Comparison of ENCODE assay signal across 8 cellular contexts in genomic region chr19:18322318-18322758, GRCh38. TPM values are rescaled to one million over a fixed set of nuclear protein-coding genes. Genes with fewer than 3 reads are reported as not detected.
DNase-seq lines count a peak whose midpoint lies in the region; ATAC-seq, FAIRE-seq and TF ChIP-seq lines count a peak whose summit lies in the region.

No MANE protein-coding gene starts in this region.

- POLR2A ChIA-PET in BJ (lab: Charles Lee) = interaction anchor here (0.7 to 1.3 kb wide), 6 partner anchors 17 to 47 kb away, joined by 3 to 16 read pairs (median 6); partner anchors contain the start of gene JUND

- H3K9ac ChIP-seq in iPS-15b (ENCODE audit: low read depth, low read length) (peak overlapping the region; percentile 94), smooth muscle cell (ENCODE audit: low read depth) (peak overlapping the region; percentile 68)

- no peaks in the 10 kb centered on the region for H4K20me1 ChIP-seq in smooth muscle cell (ENCODE audit: low read depth)

- TF ChIP-seq POLR2A in adrenal gland (IDR thresholded peaks at IDR 0.05) = no peak

- H3K79me2 ChIP-seq in smooth muscle cell (ENCODE audit: low read depth) = peaks cover 36% of the 10 kb centered on the region

- no peak overlapping the region for H2AFZ ChIP-seq in smooth muscle cell (ENCODE audit: low read depth)

- no peak for DNase-seq in BJ (ENCODE audit: low read depth)
- no peak for DNase-seq in GM18507 (ENCODE audit: extremely low spot score, insufficient read length, low read depth)
- DNase-seq in NCI-H69 (lab: John Stamatoyannopoulos, UW) = peak; percentile 69
- DNase-seq in adrenal gland = peak in 4 of 7 donors; percentile 50 to 75 (median 58)
- no peak for DNase-seq in smooth muscle cell (lab: John Stamatoyannopoulos, UW; ENCODE audit: unreplicated experiment)
- DNase-seq in NCI-H2196 (lab: John Stamatoyannopoulos, UW; ENCODE audit: unreplicated experiment) = no peak

- WGBS in adrenal gland, 4 donors = 0 to 4% (median 2%) methylated on average over 7 of the region's 7 CpGs
- 6% methylated on average over 7 of the region's 7 CpGs for WGBS in smooth muscle cell (ENCODE audit: low lambda C conversion rate)

- no peak for ATAC-seq in GM21423 (IDR thresholded peaks at IDR 0.05; ENCODE audit: unreplicated experiment)

- no peaks in the 10 kb centered on the region; the same call in 1 of the 2 replicates for H3K36me3 ChIP-seq in BJ (ENCODE audit: control insufficient read depth, insufficient read depth, low read length)
- H3K36me3 ChIP-seq in adrenal gland (replicated peaks in 1 of 2) = no peaks in the 10 kb centered on the region
- peaks cover 13% of the 10 kb centered on the region for H3K36me3 ChIP-seq in iPS-15b (ENCODE audit: control insufficient read depth, insufficient read depth, low read length)
- no peaks in the 10 kb centered on the region for H3K36me3 ChIP-seq in smooth muscle cell (ENCODE audit: low read depth)

- H3K4me2 ChIP-seq in smooth muscle cell = peak overlapping the region; percentile 97

- H3K27ac ChIP-seq in adrenal gland = peak overlapping the region; percentile 83 to 98 (median 92)
- H3K27ac ChIP-seq in smooth muscle cell (ENCODE audit: low read depth) = peak overlapping the region; percentile 65

- peaks cover 43 to 60% of the 10 kb centered on the region in 2 donors for H3K4me1 ChIP-seq in adrenal gland (replicated peaks in 1 of 2)
- H3K4me1 ChIP-seq in iPS-15b (ENCODE audit: control insufficient read depth, insufficient read depth, low read length) = peaks cover 8% of the 10 kb centered on the region
- peaks cover 22% of the 10 kb centered on the region for H3K4me1 ChIP-seq in smooth muscle cell (ENCODE audit: low read depth)

- peak; percentile 87 for FAIRE-seq in GM18507 (lab: Jason Lieb, UNC)

- peaks cover 24% of the 10 kb centered on the region for H3F3A ChIP-seq in smooth muscle cell (ENCODE audit: low read depth)

- CTCF ChIA-PET in BJ (lab: Yijun Ruan, JAX) = interaction anchor here (0.8 to 3.8 kb wide), 11 partner anchors 12 to 119 kb away, joined by 3 to 55 read pairs (median 4); partner anchors contain the start of genes IQCN, JUND and RAB3A

- no peaks in the 10 kb centered on the region for H3K9me3 ChIP-seq in adrenal gland (replicated peaks in 1 of 3)
- H3K9me3 ChIP-seq in iPS-15b (ENCODE audit: control insufficient read depth, insufficient read depth, low read length) = no peaks in the 10 kb centered on the region
- no peaks in the 10 kb centered on the region for H3K9me3 ChIP-seq in smooth muscle cell (replicated peaks; ENCODE audit: low read depth)

- TF ChIP-seq CTCF in BJ (IDR thresholded peaks at IDR 0.05; ENCODE audit: insufficient read depth, low read depth, low read length) = peak; percentile 39
- TF ChIP-seq CTCF in adrenal gland (IDR thresholded peaks at IDR 0.05) = no peak
- TF ChIP-seq CTCF in smooth muscle cell (IDR thresholded peaks at IDR 0.05; ENCODE audit: borderline replicate concordance, insufficient read depth, poor library complexity, severe bottlenecking) = no peak

- intact Hi-C loops in adrenal gland (cut with DNase I) = no loop called here

- H3K4me3 ChIP-seq in BJ (ENCODE audit: low read depth, low read length) (peak overlapping the region; percentile 74), adrenal gland (peak overlapping the region; percentile 39 to 76 (median 62)), iPS-15b (ENCODE audit: low read depth, low read length) (peak overlapping the region; percentile 92), smooth muscle cell (peak overlapping the region; percentile 63)

- H3K27me3 ChIP-seq in BJ (ENCODE audit: control insufficient read depth, insufficient read depth, low read length) (no peaks in the 10 kb centered on the region), adrenal gland (no peaks in the 10 kb centered on the region), iPS-15b (ENCODE audit: control insufficient read depth, insufficient read depth, low read length) (no peaks in the 10 kb centered on the region), smooth muscle cell (ENCODE audit: low read depth) (no peaks in the 10 kb centered on the region)

RNA-seq across cellular contexts. Expression of gene LSM4, which starts 0.5 kb away (rescaled TPM):
- 94.7 and 99.8 TPM in 2 replicates for polyA plus RNA-seq in BJ (2011; rRNA removed)
- polyA minus RNA-seq in BJ (2011; rRNA and poly(A)+ RNA removed) = 20.3 and 29.5 TPM in 2 replicates
- 100 to 1,000 TPM; 107 to 290 (median 161) TPM for total RNA-seq in adrenal gland
- polyA plus RNA-seq in adrenal gland = 100 to 1,000 TPM; 105 to 195 (median 120) TPM
- total RNA-seq in smooth muscle cell = 116 and 121 TPM in 2 replicates
- 156 and 177 TPM in 2 replicates for polyA plus RNA-seq in smooth muscle cell

RNA-seq across cellular contexts. Expression of gene PGPEP1, which starts 18.1 kb away (rescaled TPM):
- polyA plus RNA-seq in BJ (2011; rRNA removed) = 30.7 and 32.2 TPM in 2 replicates
- polyA minus RNA-seq in BJ (2011; rRNA and poly(A)+ RNA removed) = 58.0 and 104 TPM in 2 replicates
- total RNA-seq in adrenal gland = 10 to 100 TPM; 31.6 to 89.2 (median 58.6) TPM
- polyA plus RNA-seq in adrenal gland = 10 to 100 TPM; 20.3 to 46.1 (median 21.1) TPM
- 11.1 and 11.7 TPM in 2 replicates for total RNA-seq in smooth muscle cell
- polyA plus RNA-seq in smooth muscle cell = 4.5 and 8.7 TPM in 2 replicates

RNA-seq across cellular contexts. Expression of gene JUND, which starts 40.9 kb away (rescaled TPM):
- polyA plus RNA-seq in BJ (2011; rRNA removed) = 92.0 and 124 TPM in 2 replicates
- 29.6 and 35.4 TPM in 2 replicates for polyA minus RNA-seq in BJ (2011; rRNA and poly(A)+ RNA removed)
- total RNA-seq in adrenal gland = 100 to 1,000 TPM; 181 to 533 (median 361) TPM
- 100 to 1,000 TPM in 2 of 3 donors, 10 to 100 TPM in 1; 35.9 to 226 (median 104) TPM for polyA plus RNA-seq in adrenal gland
- total RNA-seq in smooth muscle cell = 79.9 and 164 TPM in 2 replicates
- polyA plus RNA-seq in smooth muscle cell = 464 and 497 TPM in 2 replicates

RNA-seq across cellular contexts. Expression of gene IQCN, which starts 48.1 kb away (rescaled TPM):
- polyA plus RNA-seq in BJ (2011; rRNA removed) = 0.82 and 1.5 TPM in 2 replicates
- polyA minus RNA-seq in BJ (2011; rRNA and poly(A)+ RNA removed) = 1.5 and 2.4 TPM in 2 replicates
- 1 to 10 TPM in 7 of 8 donors, under 1 TPM in 1; 0.30 to 5.4 (median 2.4) TPM for total RNA-seq in adrenal gland
- polyA plus RNA-seq in adrenal gland = 10 to 100 TPM in 1 of 3 donors, 1 to 10 TPM in 1, under 1 TPM in 1; 0.59 to 45.2 (median 6.0) TPM
- 3.9 and 4.9 TPM in 2 replicates for total RNA-seq in smooth muscle cell
- 2.5 and 5.8 TPM in 2 replicates for polyA plus RNA-seq in smooth muscle cell

Comparison
In these comparisons a context has a peak if more than half of its experiments do, and no peak if none do; other contexts are left out.
1. DNase-seq: peak in NCI-H69 (single experiment) and adrenal gland (4 of 7); none in BJ (single experiment), GM18507 (single experiment), smooth muscle cell (single experiment) and NCI-H2196 (single experiment).
2. Peak in every context shown above with its lines, with median percentiles within 50 percentile points of each other: H3K4me3 ChIP-seq.